ENCODE assay signal across 9 cellular contexts in genomic region chrX:119605398-119605738, GRCh38. TPM values are rescaled to one million over a fixed set of nuclear protein-coding genes. Genes with fewer than 3 reads are reported as not detected.
DNase-seq lines count a peak whose midpoint lies in the region; ATAC-seq, FAIRE-seq and TF ChIP-seq lines count a peak whose summit lies in the region.
"Had no signal": no experiment of that assay in that cellular context is flagged by ENCODE, and none has a peak within 500 bp of the region (broad histone marks: within the 10 kb centered on the region; RNA-seq: fewer than 3 reads in every experiment).

No MANE protein-coding gene starts in this region.

- no peaks in the 10 kb centered on the region for H3K36me3 ChIP-seq in MM.1S (replicated peaks; ENCODE audit: insufficient read depth, low read length)
- H3K36me3 ChIP-seq in brain microvascular endothelial cell (replicated peaks), result no peaks in the 10 kb centered on the region
- H3K36me3 ChIP-seq in kidney (ENCODE audit: control insufficient read depth in 1 of 2, insufficient read depth in 2 of 2, low read length in 2 of 2), result no peaks in the 10 kb centered on the region

- CTCF ChIA-PET in activated CD8-positive, alpha-beta memory T cell treated with anti-CD3 and anti-CD28 coated beads, Interleukin-2, amount 10 ng/mL, durations not matched to agents 7 days and 5 days (lab: Charles Lee), result interaction anchor here (0.7 to 1.9 kb wide), 5 partner anchors 21 to 149 kb away, joined by 3 to 8 read pairs (median 5); partner anchors contain the start of gene SEPTIN6

- peak overlapping the region; percentile 96 for H3K9ac ChIP-seq in MM.1S (ENCODE audit: low read length)
- H3K9ac ChIP-seq in kidney (ENCODE audit: low read length in 2 of 2), result peak overlapping the region; percentile 58 to 65

- H3F3A ChIP-seq in MM.1S (ENCODE audit: insufficient read depth, low read length), result peaks cover 8% of the 10 kb centered on the region

- no peak for FAIRE-seq in kidney (lab: Jason Lieb, UNC)
- FAIRE-seq: endometrium had no signal

- TF ChIP-seq CTCF in MM.1S (IDR thresholded peaks at IDR 0.05; ENCODE audit: low read length) (no peak), brain microvascular endothelial cell (IDR thresholded peaks at IDR 0.05; ENCODE audit: low read depth, low read length, missing control alignments) (no peak), kidney (IDR thresholded peaks at IDR 0.05; ENCODE audit: borderline replicate concordance, extremely low read depth, insufficient read depth) (no peak)

- H3K4me1 ChIP-seq in MM.1S (ENCODE audit: low read length) (0 out of 2 replicates have a peak, but pooled peaks cover 2% of the 10 kb centered on the region), kidney (ENCODE audit: control insufficient read depth in 1 of 2, insufficient read depth in 1 of 2, low read depth in 1 of 2, low read length in 2 of 2) (peaks cover 0 to 2% of the 10 kb centered on the region in 2 donors)

- peaks cover 4% of the 10 kb centered on the region for H3K27me3 Mint-ChIP-seq in activated CD8-positive, alpha-beta memory T cell treated with anti-CD3 and anti-CD28 coated beads, Interleukin-2, amount 10 ng/mL, durations not matched to agents 7 days and 5 days

- H3K4me1 Mint-ChIP-seq in activated CD8-positive, alpha-beta memory T cell treated with anti-CD3 and anti-CD28 coated beads, Interleukin-2, amount 10 ng/mL, durations not matched to agents 7 days and 5 days, result peaks cover 37% of the 10 kb centered on the region

- H3K27me3 ChIP-seq in MM.1S (replicated peaks; ENCODE audit: insufficient read depth, low read length) (no peaks in the 10 kb centered on the region), brain microvascular endothelial cell (replicated peaks) (no peaks in the 10 kb centered on the region)

- no peaks in the 10 kb centered on the region; the same call in 1 of the 2 replicates for H4K20me1 ChIP-seq in MM.1S (ENCODE audit: insufficient read depth, low read length)

- intact Hi-C loops in kidney (cut with DNase I), result no loop called here

- H3K79me2 ChIP-seq in MM.1S (ENCODE audit: low read length), result peaks cover 54% of the 10 kb centered on the region

- peak overlapping the region; percentile 81 for H3K4me2 ChIP-seq in MM.1S (ENCODE audit: low read depth, low read length)

- peaks cover 12% of the 10 kb centered on the region for H3K36me3 Mint-ChIP-seq in activated CD8-positive, alpha-beta memory T cell treated with anti-CD3 and anti-CD28 coated beads, Interleukin-2, amount 10 ng/mL, durations not matched to agents 7 days and 5 days

- no peaks in the 10 kb centered on the region for H3K9me3 ChIP-seq in MM.1S (replicated peaks; ENCODE audit: insufficient read depth, low read length)
- H3K9me3 ChIP-seq in kidney (ENCODE audit: control insufficient read depth in 1 of 2, low read length in 2 of 2), result no peaks in the 10 kb centered on the region

- H3K4me3 ChIP-seq in MM.1S (ENCODE audit: low read length) (peak overlapping the region; percentile 91), brain microvascular endothelial cell (ENCODE audit: low read depth, low read length) (peak overlapping the region; percentile 83), kidney (ENCODE audit: low read length in 2 of 2) (peak overlapping the region; percentile 61 to 70)

- H3K27ac ChIP-seq in MM.1S (ENCODE audit: low read length) (0 out of 2 replicates have a peak overlapping the region, but pooled peaks have one; percentile 18), brain microvascular endothelial cell (no peak overlapping the region), kidney (ENCODE audit: low read depth in 2 of 2, low read length in 2 of 2) (peak overlapping the region in 1 of 2 donors; percentile 65)

- H3K9me2 ChIP-seq in MM.1S (replicated peaks; ENCODE audit: insufficient read depth, low read length), result no peaks in the 10 kb centered on the region

- in situ Hi-C loops in brain microvascular endothelial cell (cut with HindIII; ENCODE audit: low pct_ligation_motif_present, low sequenced_read_pairs), result no loop called here

- peak; percentile 29 for ATAC-seq in activated CD8-positive, alpha-beta memory T cell treated with anti-CD3 and anti-CD28 coated beads, Interleukin-2, amount 10 ng/mL, durations not matched to agents 7 days and 5 days
- peak; percentile 25 for ATAC-seq in stimulated activated naive CD8-positive, alpha-beta T cell treated with anti-CD3 and anti-CD28 coated beads, Interleukin-15, Interleukin-2, amounts not matched to agents 100 U/mL and 50 U/mL, for 24 hours

- peak overlapping the region; percentile 95 for H3K27ac Mint-ChIP-seq in activated CD8-positive, alpha-beta memory T cell treated with anti-CD3 and anti-CD28 coated beads, Interleukin-2, amount 10 ng/mL, durations not matched to agents 7 days and 5 days

- peak overlapping the region; percentile 95 for H3K4me3 Mint-ChIP-seq in activated CD8-positive, alpha-beta memory T cell treated with anti-CD3 and anti-CD28 coated beads, Interleukin-2, amount 10 ng/mL, durations not matched to agents 7 days and 5 days

- H2AFZ ChIP-seq in MM.1S (ENCODE audit: low read length), result no peak overlapping the region

- no peaks in the 10 kb centered on the region for H3K9me3 Mint-ChIP-seq in activated CD8-positive, alpha-beta memory T cell treated with anti-CD3 and anti-CD28 coated beads, Interleukin-2, amount 10 ng/mL, durations not matched to agents 7 days and 5 days (ENCODE audit: low read depth)

- DNase-seq in activated CD8-positive, alpha-beta memory T cell treated with anti-CD3 and anti-CD28 coated beads, Interleukin-2, amount 10 ng/mL, durations not matched to agents 7 days and 5 days, result peak; percentile 50
- DNase-seq in activated CD8-positive, alpha-beta memory T cell treated with anti-CD3 and anti-CD28 coated beads, Interleukin-2, amount 50 U/mL, for 4 hours, result no peak
- no peak for DNase-seq in MM.1S
- DNase-seq in brain microvascular endothelial cell, result no peak
- peak; percentile 81 for DNase-seq in kidney
- DNase-seq in stimulated activated naive CD8-positive, alpha-beta T cell treated with anti-CD3 and anti-CD28 coated beads, Interleukin-15, Interleukin-2, amounts not matched to agents 100 U/mL and 50 U/mL, for 24 hours, result peak; percentile 19
- no peak for DNase-seq in kidney glomerular epithelial cell (lab: John Stamatoyannopoulos, UW)
- DNase-seq in middle frontal gyrus (ENCODE audit: extremely low spot score, low spot score), result no peak

RNA-seq across cellular contexts. Expression of gene NKRF, which starts 0.9 kb away (rescaled TPM):
- 10 to 100 TPM; 16.9 to 22.0 TPM for total RNA-seq in activated CD8-positive, alpha-beta memory T cell treated with anti-CD3 and anti-CD28 coated beads, Interleukin-2, amount 10 ng/mL, durations not matched to agents 7 days and 5 days
- 9.0 TPM for total RNA-seq in kidney
- 5.7 TPM for polyA plus RNA-seq in kidney (ENCODE audit: insufficient read depth, low read depth, low replicate concordance)

RNA-seq across cellular contexts. Expression of gene UBE2A, which starts 31.0 kb away (rescaled TPM):
- 10 to 100 TPM; 81.2 to 84.8 TPM for total RNA-seq in activated CD8-positive, alpha-beta memory T cell treated with anti-CD3 and anti-CD28 coated beads, Interleukin-2, amount 10 ng/mL, durations not matched to agents 7 days and 5 days
- 50.5 TPM for total RNA-seq in kidney
- 51.3 TPM for polyA plus RNA-seq in kidney (ENCODE audit: insufficient read depth, low read depth, low replicate concordance)

RNA-seq across cellular contexts. Expression of gene STEEP1, which starts 40.2 kb away (rescaled TPM):
- total RNA-seq in activated CD8-positive, alpha-beta memory T cell treated with anti-CD3 and anti-CD28 coated beads, Interleukin-2, amount 10 ng/mL, durations not matched to agents 7 days and 5 days, result 10 to 100 TPM; 18.5 to 21.4 TPM
- 24.2 TPM for total RNA-seq in kidney
- polyA plus RNA-seq in kidney (ENCODE audit: insufficient read depth, low read depth, low replicate concordance), result 23.7 TPM

Comparison
In these comparisons a context has a peak if more than half of its experiments do, and no peak if none do; other contexts are left out.
1. DNase-seq: peak in activated CD8-positive, alpha-beta memory T cell treated with anti-CD3 and anti-CD28 coated beads, Interleukin-2, amount 10 ng/mL, durations not matched to agents 7 days and 5 days (single experiment), kidney (single experiment) and stimulated activated naive CD8-positive, alpha-beta T cell treated with anti-CD3 and anti-CD28 coated beads, Interleukin-15, Interleukin-2, amounts not matched to agents 100 U/mL and 50 U/mL, for 24 hours (single experiment); none in activated CD8-positive, alpha-beta memory T cell treated with anti-CD3 and anti-CD28 coated beads, Interleukin-2, amount 50 U/mL, for 4 hours (single experiment), MM.1S (single experiment), brain microvascular endothelial cell (single experiment), kidney glomerular epithelial cell (single experiment) and middle frontal gyrus (single experiment).
2. Peak in every context shown above with its lines, with median percentiles within 50 percentile points of each other: H3K4me3 ChIP-seq.